8 cellular contexts compared by ENCODE assay signal in the genomic region with DNA sequence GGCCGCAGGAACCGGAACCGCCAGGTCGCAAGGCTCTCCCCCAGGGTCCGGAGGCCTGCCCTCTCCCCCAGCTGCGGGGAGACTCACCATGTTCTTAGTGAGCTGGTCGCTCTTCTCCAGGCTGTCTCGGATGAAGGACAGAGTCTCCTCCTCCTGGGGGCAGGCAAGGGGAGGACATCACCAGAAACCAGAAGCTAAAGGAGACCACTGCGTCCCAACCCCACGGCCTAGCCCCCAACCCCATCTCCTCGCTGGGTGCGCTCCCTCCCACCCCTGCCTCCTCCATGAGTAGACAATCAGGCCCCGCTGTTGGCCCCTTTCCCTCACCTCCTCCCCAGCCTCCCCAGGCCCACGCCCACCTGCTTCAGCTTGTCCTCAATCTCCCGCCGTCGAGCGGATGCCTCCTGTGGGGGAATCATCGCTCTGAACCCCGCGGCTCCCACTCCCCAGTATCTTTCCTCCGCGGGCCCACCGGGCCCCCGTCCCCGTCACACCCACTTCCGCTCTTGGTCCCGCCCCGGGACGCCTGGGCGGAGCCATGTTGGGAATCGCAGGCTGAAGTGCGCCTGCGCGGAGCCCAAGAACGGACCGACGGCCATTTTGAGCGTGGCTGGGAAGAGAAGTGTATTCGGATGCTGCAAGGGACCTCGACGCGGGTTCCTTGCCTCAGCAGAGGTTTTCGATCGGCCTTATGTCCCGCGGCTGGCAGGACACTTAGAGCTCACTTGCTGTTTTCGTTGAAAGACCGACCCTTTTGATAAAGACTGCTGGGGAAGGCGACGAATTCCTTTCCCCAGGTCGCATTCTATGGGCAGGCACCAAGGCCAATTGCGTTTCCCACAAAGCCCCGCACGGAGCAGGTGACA. TPM values are rescaled to one million over a fixed set of nuclear protein-coding genes. Genes with fewer than 3 reads are reported as not detected.
DNase-seq lines count a peak whose midpoint lies in the region; ATAC-seq and TF ChIP-seq lines count a peak whose summit lies in the region.

A gene with protein sequence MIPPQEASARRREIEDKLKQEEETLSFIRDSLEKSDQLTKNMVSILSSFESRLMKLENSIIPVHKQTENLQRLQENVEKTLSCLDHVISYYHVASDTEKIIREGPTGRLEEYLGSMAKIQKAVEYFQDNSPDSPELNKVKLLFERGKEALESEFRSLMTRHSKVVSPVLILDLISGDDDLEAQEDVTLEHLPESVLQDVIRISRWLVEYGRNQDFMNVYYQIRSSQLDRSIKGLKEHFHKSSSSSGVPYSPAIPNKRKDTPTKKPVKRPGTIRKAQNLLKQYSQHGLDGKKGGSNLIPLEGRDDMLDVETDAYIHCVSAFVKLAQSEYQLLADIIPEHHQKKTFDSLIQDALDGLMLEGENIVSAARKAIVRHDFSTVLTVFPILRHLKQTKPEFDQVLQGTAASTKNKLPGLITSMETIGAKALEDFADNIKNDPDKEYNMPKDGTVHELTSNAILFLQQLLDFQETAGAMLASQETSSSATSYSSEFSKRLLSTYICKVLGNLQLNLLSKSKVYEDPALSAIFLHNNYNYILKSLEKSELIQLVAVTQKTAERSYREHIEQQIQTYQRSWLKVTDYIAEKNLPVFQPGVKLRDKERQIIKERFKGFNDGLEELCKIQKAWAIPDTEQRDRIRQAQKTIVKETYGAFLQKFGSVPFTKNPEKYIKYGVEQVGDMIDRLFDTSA (minus strand): TSS at position 514 of the 866 bp plus-strand sequence. CDS start 95 bp downstream, at position 419.

- ATAC-seq in GM21528 (IDR thresholded peaks at IDR 0.05; ENCODE audit: low FRiP score, unreplicated experiment) (peak; percentile 81), naive B cell (ENCODE audit: low read depth in 2 of 2) (peak; percentile 91 to 92)
- peak; percentile 93 for ATAC-seq in stimulated activated effector memory CD8-positive, alpha-beta T cell treated with anti-CD3 and anti-CD28 coated beads, Interleukin-12 subunit alpha, Interleukin-12 subunit beta, amount 100 ng/mL, for 72 hours

- peaks cover 7 to 13% of the 10 kb centered on the region in 2 donors for H3K36me3 Mint-ChIP-seq in naive B cell
- peaks cover 50% of the 10 kb centered on the region for H3K36me3 Mint-ChIP-seq in stimulated activated effector memory CD8-positive, alpha-beta T cell treated with anti-CD3 and anti-CD28 coated beads, Interleukin-12 subunit alpha, Interleukin-12 subunit beta, amount 100 ng/mL, for 72 hours

- H3K27me3 Mint-ChIP-seq in naive B cell = no peaks in the 10 kb centered on the region

- peak within 1 kb of the TSS; percentile 65 for H2AFZ ChIP-seq in KMS-11 (ENCODE audit: low read depth)

- peak within 1 kb of the TSS; percentile 88 for H3K4me2 ChIP-seq in KMS-11

- peak within 1 kb of the TSS; percentile 87 to 99 (median 96) for H3K4me3 Mint-ChIP-seq in naive B cell
- peak within 1 kb of the TSS; percentile 95 for H3K4me3 Mint-ChIP-seq in stimulated activated effector memory CD8-positive, alpha-beta T cell treated with anti-CD3 and anti-CD28 coated beads, Interleukin-12 subunit alpha, Interleukin-12 subunit beta, amount 100 ng/mL, for 72 hours

- DNase-seq in COR-L47 (lab: John Stamatoyannopoulos, UW) (peak; percentile 91), Peyer's patch (peak; percentile 89 to 96 (median 94)), esophagus squamous epithelium (lab: John Stamatoyannopoulos, UW) (peak; percentile 47), naive B cell (peak; percentile 92)
- DNase-seq in activated T-cell treated with anti-CD3 and anti-CD28 coated beads, Interleukin-2, amount 50 U/mL, for 48 hours = peak; percentile 97 to 99
- DNase-seq in stimulated activated effector memory CD8-positive, alpha-beta T cell treated with anti-CD3 and anti-CD28 coated beads, Interleukin-12 subunit alpha, Interleukin-12 subunit beta, amount 100 ng/mL, for 72 hours (ENCODE audit: low spot score in 2 of 2) = peak; percentile 92 to 97

- no peaks in the 10 kb centered on the region for H4K20me1 ChIP-seq in KMS-11 (ENCODE audit: insufficient read depth)

- peak within 1 kb of the TSS; percentile 59; the same call in 1 of the 2 replicates for H3K9ac ChIP-seq in KMS-11

- H3K27ac ChIP-seq in KMS-11 (peak within 1 kb of the TSS; percentile 22; the same call in 1 of the 2 replicates), Peyer's patch (peak within 1 kb of the TSS; percentile 72 to 83 (median 78)), esophagus squamous epithelium (peak within 1 kb of the TSS; percentile 88 to 93 (median 92))

- peaks cover 12 to 37% (median 28%) of the 10 kb centered on the region in 3 donors for H3K4me1 Mint-ChIP-seq in naive B cell
- H3K4me1 Mint-ChIP-seq in stimulated activated effector memory CD8-positive, alpha-beta T cell treated with anti-CD3 and anti-CD28 coated beads, Interleukin-12 subunit alpha, Interleukin-12 subunit beta, amount 100 ng/mL, for 72 hours = peaks cover 25% of the 10 kb centered on the region

- WGBS in esophagus squamous epithelium, 2 donors = 0 to 11% methylated on average over 8 to 24 of the region's 55 CpGs

- H3K79me2 ChIP-seq in KMS-11 (ENCODE audit: insufficient read depth, low read depth) = peaks cover 14% of the 10 kb centered on the region; the same call in 1 of the 2 replicates

- no peaks in the 10 kb centered on the region for H3K9me3 Mint-ChIP-seq in naive B cell
- H3K9me3 Mint-ChIP-seq in stimulated activated effector memory CD8-positive, alpha-beta T cell treated with anti-CD3 and anti-CD28 coated beads, Interleukin-12 subunit alpha, Interleukin-12 subunit beta, amount 100 ng/mL, for 72 hours = no peaks in the 10 kb centered on the region

- peak within 1 kb of the TSS; percentile 61 for H3K4me3 ChIP-seq in KMS-11 (IDR thresholded peaks at IDR 0.05; ENCODE audit: insufficient read depth, low read depth, low read length)
- H3K4me3 ChIP-seq in Peyer's patch = peak within 1 kb of the TSS; percentile 58 to 96 (median 90)
- peak within 1 kb of the TSS; percentile 78 to 90 (median 86) for H3K4me3 ChIP-seq in esophagus squamous epithelium

- H3K9me3 ChIP-seq in Peyer's patch = no peaks in the 10 kb centered on the region
- H3K9me3 ChIP-seq in esophagus squamous epithelium = no peaks in the 10 kb centered on the region

- TF ChIP-seq CTCF in KMS-11 (conservative IDR thresholded peaks at IDR 0.05; ENCODE audit: low read depth, low read length) (no peak), Peyer's patch (IDR thresholded peaks at IDR 0.05) (peak in 1 of 6 experiments; percentile 25), esophagus squamous epithelium (IDR thresholded peaks at IDR 0.05) (peak in 1 of 6 experiments; percentile 21)

- H3K4me1 ChIP-seq in KMS-11 (ENCODE audit: low read depth, poor library complexity, severe bottlenecking) (peaks cover 14% of the 10 kb centered on the region), Peyer's patch (peaks cover 0 to 19% (median 0%) of the 10 kb centered on the region in 4 donors), esophagus squamous epithelium (peaks cover 12 to 46% (median 15%) of the 10 kb centered on the region in 3 donors)

- TF ChIP-seq POLR2A in Peyer's patch (IDR thresholded peaks at IDR 0.05) (peak; percentile 34 to 41), esophagus squamous epithelium (IDR thresholded peaks at IDR 0.05) (peak in 2 of 4 donors; percentile 53)

- intact Hi-C loops in esophagus squamous epithelium (cut with DNase I) = no loop called here

- H3K36me3 ChIP-seq in KMS-11 (ENCODE audit: insufficient read depth) (no peaks in the 10 kb centered on the region; the same call in 1 of the 2 replicates), Peyer's patch (peaks cover 0 to 35% (median 0%) of the 10 kb centered on the region in 3 donors), esophagus squamous epithelium (peaks cover 10 to 34% (median 18%) of the 10 kb centered on the region in 3 donors)

- H3K27me3 ChIP-seq in KMS-11 (ENCODE audit: insufficient read depth, low read depth) (no peaks in the 10 kb centered on the region), Peyer's patch (no peaks in the 10 kb centered on the region), esophagus squamous epithelium (no peaks in the 10 kb centered on the region)

- H3K27ac Mint-ChIP-seq in naive B cell = peak within 1 kb of the TSS; percentile 93 to 99 (median 96)
- H3K27ac Mint-ChIP-seq in stimulated activated effector memory CD8-positive, alpha-beta T cell treated with anti-CD3 and anti-CD28 coated beads, Interleukin-12 subunit alpha, Interleukin-12 subunit beta, amount 100 ng/mL, for 72 hours = peak within 1 kb of the TSS; percentile 99

RNA-seq across cellular contexts. Expression of the gene that starts here (rescaled TPM):
- total RNA-seq in Peyer's patch = 100 to 1,000 TPM; 113 to 160 (median 134) TPM
- total RNA-seq in esophagus squamous epithelium = 10 to 100 TPM; 70.3 to 84.5 (median 74.4) TPM
- polyA plus RNA-seq in naive B cell (ENCODE audit: low read depth in 6 of 6) = 10 to 100 TPM; 40.8 to 64.9 (median 54.0) TPM

Comparison
In these comparisons a context has a peak if more than half of its experiments do, and no peak if none do; other contexts are left out.
1. Peak in every context shown above with its lines: DNase-seq, ATAC-seq, H3K4me3 ChIP-seq and H3K27ac ChIP-seq.
2. DNase-seq: peak in every context shown above with its lines; median percentile 98 in activated T-cell treated with anti-CD3 and anti-CD28 coated beads, Interleukin-2, amount 50 U/mL, for 48 hours; 94 in stimulated activated effector memory CD8-positive, alpha-beta T cell treated with anti-CD3 and anti-CD28 coated beads, Interleukin-12 subunit alpha, Interleukin-12 subunit beta, amount 100 ng/mL, for 72 hours; 94 in Peyer's patch; 92 in naive B cell; 91 in COR-L47; 47 in esophagus squamous epithelium.
3. H3K27ac ChIP-seq: peak in every context shown above with its lines; median percentile 92 in esophagus squamous epithelium; 78 in Peyer's patch; 22 in KMS-11.